15 cellular contexts compared by ENCODE assay signal in the genomic region with DNA sequence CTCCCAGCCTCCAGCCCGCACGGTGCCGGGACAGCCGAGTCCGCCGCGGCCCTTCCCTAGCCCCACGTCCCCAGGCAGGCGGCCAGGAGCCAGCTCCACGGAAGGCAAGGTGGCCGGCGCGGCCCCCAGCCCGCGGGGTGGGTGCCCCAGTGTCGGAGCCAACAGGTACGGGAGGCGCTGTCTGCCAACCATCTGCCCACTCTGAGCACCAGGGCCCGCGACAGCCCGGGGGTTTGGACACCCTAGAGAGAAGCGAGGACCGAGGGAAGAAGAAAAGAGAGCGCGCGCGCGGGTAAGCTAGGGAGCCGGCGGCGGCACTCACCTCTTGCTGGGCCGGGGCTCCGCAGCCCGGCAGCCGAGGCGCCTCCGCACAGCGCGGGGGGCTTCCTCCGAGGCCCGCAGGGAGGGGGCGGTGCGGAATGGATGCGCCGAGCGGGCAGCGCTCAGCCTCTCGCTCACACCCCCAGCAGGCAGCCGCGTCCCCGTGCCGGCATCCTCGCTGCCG.
DNase-seq lines count a peak whose midpoint lies in the region; FAIRE-seq and TF ChIP-seq lines count a peak whose summit lies in the region.
"Had no signal": no experiment of that assay in that cellular context is flagged by ENCODE, and none has a peak within 500 bp of the region (broad histone marks: within the 10 kb centered on the region; RNA-seq: fewer than 3 reads in every experiment).

No MANE protein-coding gene starts in this region.

- H3K4me2 ChIP-seq in hepatocyte, result peak overlapping the region; percentile 84

- DNase-seq in DMS 273 (lab: John Stamatoyannopoulos, UW; ENCODE audit: unreplicated experiment) (peak; percentile 87), DMS 273 treated with DMSO at 0.1 percent for 48 hours (lab: John Stamatoyannopoulos, UW) (no peak), NCI-H69 (lab: John Stamatoyannopoulos, UW) (peak; percentile 81), hepatocyte (ENCODE audit: low spot score) (peak; percentile 11), progenitor cell of endocrine pancreas (ENCODE audit: low spot score, unreplicated experiment) (no peak), OCI-M2 (lab: John Stamatoyannopoulos, UW; ENCODE audit: unreplicated experiment) (no peak), GM12892 (ENCODE audit: insufficient read length) (no peak), KG1 (lab: John Stamatoyannopoulos, UW) (no peak)
- DNase-seq: HFFc6, kidney, naive B cell, NCI-H1048, NCI-H774 had no signal

- no peak for FAIRE-seq in GM12892 (lab: Jason Lieb, UNC)
- FAIRE-seq: kidney had no signal

- H3K36me3 ChIP-seq in hepatocyte (replicated peaks; ENCODE audit: insufficient read depth, low read depth), result no peaks in the 10 kb centered on the region

- no peaks in the 10 kb centered on the region for H3K79me2 ChIP-seq in hepatocyte

- H3K27ac Mint-ChIP-seq in progenitor cell of endocrine pancreas, result no peak overlapping the region
- H3K27ac Mint-ChIP-seq: activated naive CD4-positive, alpha-beta T cell treated with anti-CD3 and anti-CD28 coated beads, Interleukin-2, amount 50 U/mL, for 72 hours; HFFc6; naive B cell had no signal

- no peak overlapping the region for H2AFZ ChIP-seq in hepatocyte

- no peak for TF ChIP-seq POLR2A in GM12892 (IDR thresholded peaks at IDR 0.05; ENCODE audit: low read depth, low read length)

- H3K4me3 ChIP-seq in hepatocyte, result no peak overlapping the region

- H3K9me3 Mint-ChIP-seq in progenitor cell of endocrine pancreas (ENCODE audit: low read depth), result peaks cover 7% of the 10 kb centered on the region

- peaks cover 3% of the 10 kb centered on the region for H3K4me1 ChIP-seq in hepatocyte (ENCODE audit: insufficient read depth)

- TF ChIP-seq CTCF in hepatocyte (IDR thresholded peaks at IDR 0.05; ENCODE audit: poor library complexity), result no peak
- no peak for TF ChIP-seq CTCF in progenitor cell of endocrine pancreas (IDR thresholded peaks at IDR 0.05; ENCODE audit: unreplicated experiment)

- H3K9me3 ChIP-seq in hepatocyte (ENCODE audit: low read depth), result no peaks in the 10 kb centered on the region

- WGBS in hepatocyte (ENCODE audit: low lambda C conversion rate, missing lambda C conversion rate), result 1% methylated on average over 31 of the region's 54 CpGs

- H3K27ac ChIP-seq in hepatocyte, result no peak overlapping the region
- H3K27ac ChIP-seq: 22Rv1 had no signal

- H3K4me3 Mint-ChIP-seq in progenitor cell of endocrine pancreas (ENCODE audit: low read depth), result peak overlapping the region; percentile 37
- H3K4me3 Mint-ChIP-seq: HFFc6, naive B cell had no signal

- peaks cover 70% of the 10 kb centered on the region for H3K27me3 ChIP-seq in hepatocyte

- H3K27me3 Mint-ChIP-seq in progenitor cell of endocrine pancreas, result peaks cover 72% of the 10 kb centered on the region

- peaks cover 4% of the 10 kb centered on the region for H3K4me1 Mint-ChIP-seq in progenitor cell of endocrine pancreas (ENCODE audit: low read depth)

- H3K9me2 ChIP-seq in hepatocyte (replicated peaks; ENCODE audit: insufficient read depth), result no peaks in the 10 kb centered on the region

- no peaks in the 10 kb centered on the region for H4K20me1 ChIP-seq in hepatocyte (ENCODE audit: insufficient read depth, poor library complexity, severe bottlenecking)

- peaks cover 5% of the 10 kb centered on the region for H3K36me3 Mint-ChIP-seq in progenitor cell of endocrine pancreas (ENCODE audit: insufficient read depth)

Comparison
In these comparisons a context has a peak if more than half of its experiments do, and no peak if none do; other contexts are left out.
1. DNase-seq: peak in DMS 273 (single experiment), NCI-H69 (single experiment) and hepatocyte (single experiment); none in DMS 273 treated with DMSO at 0.1 percent for 48 hours (single experiment), progenitor cell of endocrine pancreas (single experiment), OCI-M2 (single experiment), GM12892 (single experiment) and KG1 (single experiment).